8 cellular contexts compared by ENCODE assay signal in genomic region chr1:26695417-26696190, GRCh38. TPM values are rescaled to one million over a fixed set of nuclear protein-coding genes. Genes with fewer than 3 reads are reported as not detected.
DNase-seq lines count a peak whose midpoint lies in the region; ATAC-seq, FAIRE-seq and TF ChIP-seq lines count a peak whose summit lies in the region.

Gene ARID1A, plus strand, starts transcription at chr1:26696015. Its CDS starts 389 bp downstream, at chr1:26696404.

- CTCF ChIA-PET in AG04449 (lab: Yijun Ruan, JAX), result interaction anchor here (1.3 to 7.5 kb wide), 4 partner anchors 28 to 95 kb away, joined by 3 to 62 read pairs (median 26); partner anchors contain the start of gene PIGV

- WGBS in small intestine, 3 donors, result 0% methylated on average over 26 to 80 of the region's 86 CpGs

- POLR2A ChIA-PET in AG04449 (lab: Yijun Ruan, JAX), result interaction anchor here (1.5 to 4.1 kb wide), 2 partner anchors 10 to 93 kb away, joined by 9 to 34 read pairs; partner anchors contain the start of gene PIGV

- no peak for FAIRE-seq in small intestine (lab: Jason Lieb, UNC)

- ATAC-seq in GM18909 (IDR thresholded peaks at IDR 0.05; ENCODE audit: poor library complexity, unreplicated experiment), result peak; percentile 38
- peak; percentile 43 for ATAC-seq in HG03280 (IDR thresholded peaks at IDR 0.05; ENCODE audit: unreplicated experiment)

- H3K36me3 ChIP-seq in small intestine (ENCODE audit: control insufficient read depth in 2 of 2, insufficient read depth in 2 of 2, low read length in 2 of 2), result no peaks in the 10 kb centered on the region

- no peaks in the 10 kb centered on the region for H3K9me3 ChIP-seq in small intestine (ENCODE audit: control insufficient read depth, low read depth)

- peak; percentile 85 for DNase-seq in AG04449 (ENCODE audit: low read depth, low spot score)
- DNase-seq in NCI-H446 (lab: John Stamatoyannopoulos, UW), result peak; percentile 94 to 99
- peak; percentile 85 to 92 (median 90) for DNase-seq in activated CD4-positive, CD25-positive, alpha-beta regulatory T cell (lab: John Stamatoyannopoulos, UW)
- peak; percentile 98 to 99 for DNase-seq in cardiac fibroblast (ENCODE audit: low read depth in 2 of 2)
- DNase-seq in iPS-NIHi7 (ENCODE audit: extremely low spot score), result peak; percentile 75
- DNase-seq in small intestine, result peak; percentile 96

- TF ChIP-seq CTCF in AG04449 (IDR thresholded peaks at IDR 0.05; ENCODE audit: insufficient read depth, low read length, missing control alignments) (no peak), cardiac fibroblast (IDR thresholded peaks at IDR 0.05; ENCODE audit: low read depth, low read length) (no peak)

- H3K27me3 ChIP-seq in small intestine (ENCODE audit: control insufficient read depth in 2 of 2, insufficient read depth in 2 of 2, low read length in 2 of 2), result no peaks in the 10 kb centered on the region

- peaks cover 9 to 24% of the 10 kb centered on the region in 2 donors for H3K4me1 ChIP-seq in small intestine (ENCODE audit: control insufficient read depth in 2 of 2, insufficient read depth in 1 of 2, low read depth in 1 of 2, low read length in 1 of 2)

- peak within 1 kb of the TSS; percentile 94 to 98 for H3K27ac ChIP-seq in small intestine (ENCODE audit: low read depth in 1 of 2, low read length in 1 of 2)

- H3K4me3 ChIP-seq in AG04449 (ENCODE audit: low read depth, low read length), result peak within 1 kb of the TSS; percentile 69
- peak within 1 kb of the TSS; percentile 71 to 73 for H3K4me3 ChIP-seq in cardiac fibroblast (replicated peaks in 1 of 2; ENCODE audit: low read depth in 2 of 2, low read length in 2 of 2)
- H3K4me3 ChIP-seq in small intestine (ENCODE audit: low read depth in 1 of 2, low read length in 2 of 2), result peak within 1 kb of the TSS; percentile 99

RNA-seq across cellular contexts. Expression of gene ARID1A, which starts in this region (rescaled TPM):
- polyA plus RNA-seq in small intestine, result 10 to 100 TPM in 2 of 3 donors, 1 to 10 TPM in 1; 7.8 to 23.7 (median 13.6) TPM

Comparison
In these comparisons a context has a peak if more than half of its experiments do, and no peak if none do; other contexts are left out.
1. Peak in every context shown above with its lines: DNase-seq, ATAC-seq, H3K4me3 ChIP-seq and H3K27ac ChIP-seq.